1 cellular context compared by ENCODE assay signal in the genomic region with DNA sequence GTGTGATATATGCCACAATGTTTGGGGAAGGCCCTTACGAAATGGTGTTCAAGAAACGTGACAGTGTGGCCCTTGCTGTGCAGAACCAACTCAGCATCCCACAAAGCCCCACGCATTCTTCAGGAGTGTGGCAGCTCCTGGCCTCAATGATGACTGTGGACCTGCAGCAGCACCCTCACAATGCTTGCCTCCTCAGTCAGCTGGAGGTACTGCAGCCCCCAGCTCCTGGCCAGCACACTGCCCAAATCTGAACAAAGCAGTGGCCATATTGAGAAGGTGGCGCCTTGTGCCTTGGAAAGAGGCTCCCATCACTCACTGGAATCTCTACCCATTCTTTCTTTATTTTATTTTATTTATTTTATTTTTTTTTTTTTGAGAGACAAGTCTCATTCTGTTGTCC.
TF ChIP-seq lines count a peak whose summit lies in the region.

No MANE protein-coding gene starts in this region.

TF ChIP-seq in HepG2, 621 proteins besides CTCF, POLR2A, EP300 and RAD21:
- no peak for TF ChIP-seq ZNF143 (CRISPR knock-in tag; IDR thresholded peaks at IDR 0.05)
- TF ChIP-seq YY1 (IDR thresholded peaks at IDR 0.05; ENCODE audit: insufficient read depth, insufficient replicate concordance, low read depth, low read length) = peak; percentile 17
TF ChIP-seq in HepG2: peak in this region for 1.
